ENCODE assay signal across 1 cellular context in the genomic region with DNA sequence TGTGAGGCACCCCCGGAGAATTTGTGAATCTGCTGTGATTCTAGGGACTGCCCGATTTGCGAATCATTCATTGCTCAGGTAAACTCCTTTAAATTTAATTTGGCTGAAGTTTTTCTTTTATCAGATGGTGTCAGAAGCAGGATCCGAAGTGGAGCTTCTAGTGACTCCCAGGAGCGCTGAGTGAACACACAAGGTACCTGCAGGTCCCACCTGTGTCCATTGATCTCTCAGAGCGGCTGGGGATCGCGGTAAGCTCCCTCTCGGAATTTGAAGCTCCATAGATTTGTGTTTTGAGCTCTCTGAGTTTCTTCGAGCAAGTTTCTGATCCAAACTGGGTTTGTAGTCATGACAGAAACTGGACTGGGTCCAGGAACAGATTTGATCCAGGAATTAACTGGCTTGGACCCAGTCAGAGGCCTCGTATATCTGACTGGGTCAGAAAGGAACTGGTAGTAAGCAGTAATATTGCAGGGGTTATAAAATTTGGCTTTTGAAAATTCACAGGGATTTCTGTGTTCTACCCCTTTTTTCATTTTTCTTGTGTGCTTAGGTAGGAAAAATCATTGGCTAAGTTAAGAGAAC.
TF ChIP-seq lines count a peak whose summit lies in the region.

No MANE protein-coding gene starts in this region.

TF ChIP-seq in H1, 55 proteins besides CTCF, POLR2A, EP300 and RAD21 (continued from another document):
- TF ChIP-seq ZNF274 (IDR thresholded peaks at IDR 0.05; ENCODE audit: borderline replicate concordance, extremely low read depth, low read length) (no peak), RBBP5 (IDR thresholded peaks at IDR 0.05; ENCODE audit: borderline replicate concordance, low read depth, low read length) (no peak), NANOG (IDR thresholded peaks at IDR 0.05; ENCODE audit: insufficient read depth, low read depth, low read length, poor library complexity, severe bottlenecking) (no peak), EZH2 (IDR thresholded peaks at IDR 0.05; ENCODE audit: low read depth, low read length, severe bottlenecking) (no peak), SRF (IDR thresholded peaks at IDR 0.05; ENCODE audit: low read depth, low read length) (no peak), CTBP2 (IDR thresholded peaks at IDR 0.05; ENCODE audit: borderline replicate concordance, insufficient read depth, insufficient read length, low read length) (no peak), GABPA (IDR thresholded peaks at IDR 0.05; ENCODE audit: borderline replicate concordance, insufficient read depth, low read length) (no peak), CBX5 (IDR thresholded peaks at IDR 0.05; ENCODE audit: low read depth, low read length) (no peak), SP2 (IDR thresholded peaks at IDR 0.05; ENCODE audit: low read length) (no peak), E2F6 (IDR thresholded peaks at IDR 0.05) (no peak), TCF12 (IDR thresholded peaks at IDR 0.05; ENCODE audit: low read depth, low read length) (no peak), RXRA (IDR thresholded peaks at IDR 0.05; ENCODE audit: insufficient read depth, low read depth, low read length) (no peak), YY1 (IDR thresholded peaks at IDR 0.05; ENCODE audit: low read depth, low read length) (no peak), CHD1 (IDR thresholded peaks at IDR 0.05; ENCODE audit: low read depth, low read length) (no peak), FOSL1 (IDR thresholded peaks at IDR 0.05; ENCODE audit: insufficient read depth, low read depth, low read length) (no peak), CHD2 (IDR thresholded peaks at IDR 0.05; ENCODE audit: low read length) (no peak)
- TF ChIP-seq, protein P1, sequence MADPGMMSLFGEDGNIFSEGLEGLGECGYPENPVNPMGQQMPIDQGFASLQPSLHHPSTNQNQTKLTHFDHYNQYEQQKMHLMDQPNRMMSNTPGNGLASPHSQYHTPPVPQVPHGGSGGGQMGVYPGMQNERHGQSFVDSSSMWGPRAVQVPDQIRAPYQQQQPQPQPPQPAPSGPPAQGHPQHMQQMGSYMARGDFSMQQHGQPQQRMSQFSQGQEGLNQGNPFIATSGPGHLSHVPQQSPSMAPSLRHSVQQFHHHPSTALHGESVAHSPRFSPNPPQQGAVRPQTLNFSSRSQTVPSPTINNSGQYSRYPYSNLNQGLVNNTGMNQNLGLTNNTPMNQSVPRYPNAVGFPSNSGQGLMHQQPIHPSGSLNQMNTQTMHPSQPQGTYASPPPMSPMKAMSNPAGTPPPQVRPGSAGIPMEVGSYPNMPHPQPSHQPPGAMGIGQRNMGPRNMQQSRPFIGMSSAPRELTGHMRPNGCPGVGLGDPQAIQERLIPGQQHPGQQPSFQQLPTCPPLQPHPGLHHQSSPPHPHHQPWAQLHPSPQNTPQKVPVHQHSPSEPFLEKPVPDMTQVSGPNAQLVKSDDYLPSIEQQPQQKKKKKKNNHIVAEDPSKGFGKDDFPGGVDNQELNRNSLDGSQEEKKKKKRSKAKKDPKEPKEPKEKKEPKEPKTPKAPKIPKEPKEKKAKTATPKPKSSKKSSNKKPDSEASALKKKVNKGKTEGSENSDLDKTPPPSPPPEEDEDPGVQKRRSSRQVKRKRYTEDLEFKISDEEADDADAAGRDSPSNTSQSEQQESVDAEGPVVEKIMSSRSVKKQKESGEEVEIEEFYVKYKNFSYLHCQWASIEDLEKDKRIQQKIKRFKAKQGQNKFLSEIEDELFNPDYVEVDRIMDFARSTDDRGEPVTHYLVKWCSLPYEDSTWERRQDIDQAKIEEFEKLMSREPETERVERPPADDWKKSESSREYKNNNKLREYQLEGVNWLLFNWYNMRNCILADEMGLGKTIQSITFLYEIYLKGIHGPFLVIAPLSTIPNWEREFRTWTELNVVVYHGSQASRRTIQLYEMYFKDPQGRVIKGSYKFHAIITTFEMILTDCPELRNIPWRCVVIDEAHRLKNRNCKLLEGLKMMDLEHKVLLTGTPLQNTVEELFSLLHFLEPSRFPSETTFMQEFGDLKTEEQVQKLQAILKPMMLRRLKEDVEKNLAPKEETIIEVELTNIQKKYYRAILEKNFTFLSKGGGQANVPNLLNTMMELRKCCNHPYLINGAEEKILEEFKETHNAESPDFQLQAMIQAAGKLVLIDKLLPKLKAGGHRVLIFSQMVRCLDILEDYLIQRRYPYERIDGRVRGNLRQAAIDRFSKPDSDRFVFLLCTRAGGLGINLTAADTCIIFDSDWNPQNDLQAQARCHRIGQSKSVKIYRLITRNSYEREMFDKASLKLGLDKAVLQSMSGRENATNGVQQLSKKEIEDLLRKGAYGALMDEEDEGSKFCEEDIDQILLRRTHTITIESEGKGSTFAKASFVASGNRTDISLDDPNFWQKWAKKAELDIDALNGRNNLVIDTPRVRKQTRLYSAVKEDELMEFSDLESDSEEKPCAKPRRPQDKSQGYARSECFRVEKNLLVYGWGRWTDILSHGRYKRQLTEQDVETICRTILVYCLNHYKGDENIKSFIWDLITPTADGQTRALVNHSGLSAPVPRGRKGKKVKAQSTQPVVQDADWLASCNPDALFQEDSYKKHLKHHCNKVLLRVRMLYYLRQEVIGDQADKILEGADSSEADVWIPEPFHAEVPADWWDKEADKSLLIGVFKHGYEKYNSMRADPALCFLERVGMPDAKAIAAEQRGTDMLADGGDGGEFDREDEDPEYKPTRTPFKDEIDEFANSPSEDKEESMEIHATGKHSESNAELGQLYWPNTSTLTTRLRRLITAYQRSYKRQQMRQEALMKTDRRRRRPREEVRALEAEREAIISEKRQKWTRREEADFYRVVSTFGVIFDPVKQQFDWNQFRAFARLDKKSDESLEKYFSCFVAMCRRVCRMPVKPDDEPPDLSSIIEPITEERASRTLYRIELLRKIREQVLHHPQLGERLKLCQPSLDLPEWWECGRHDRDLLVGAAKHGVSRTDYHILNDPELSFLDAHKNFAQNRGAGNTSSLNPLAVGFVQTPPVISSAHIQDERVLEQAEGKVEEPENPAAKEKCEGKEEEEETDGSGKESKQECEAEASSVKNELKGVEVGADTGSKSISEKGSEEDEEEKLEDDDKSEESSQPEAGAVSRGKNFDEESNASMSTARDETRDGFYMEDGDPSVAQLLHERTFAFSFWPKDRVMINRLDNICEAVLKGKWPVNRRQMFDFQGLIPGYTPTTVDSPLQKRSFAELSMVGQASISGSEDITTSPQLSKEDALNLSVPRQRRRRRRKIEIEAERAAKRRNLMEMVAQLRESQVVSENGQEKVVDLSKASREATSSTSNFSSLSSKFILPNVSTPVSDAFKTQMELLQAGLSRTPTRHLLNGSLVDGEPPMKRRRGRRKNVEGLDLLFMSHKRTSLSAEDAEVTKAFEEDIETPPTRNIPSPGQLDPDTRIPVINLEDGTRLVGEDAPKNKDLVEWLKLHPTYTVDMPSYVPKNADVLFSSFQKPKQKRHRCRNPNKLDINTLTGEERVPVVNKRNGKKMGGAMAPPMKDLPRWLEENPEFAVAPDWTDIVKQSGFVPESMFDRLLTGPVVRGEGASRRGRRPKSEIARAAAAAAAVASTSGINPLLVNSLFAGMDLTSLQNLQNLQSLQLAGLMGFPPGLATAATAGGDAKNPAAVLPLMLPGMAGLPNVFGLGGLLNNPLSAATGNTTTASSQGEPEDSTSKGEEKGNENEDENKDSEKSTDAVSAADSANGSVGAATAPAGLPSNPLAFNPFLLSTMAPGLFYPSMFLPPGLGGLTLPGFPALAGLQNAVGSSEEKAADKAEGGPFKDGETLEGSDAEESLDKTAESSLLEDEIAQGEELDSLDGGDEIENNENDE (IDR thresholded peaks at IDR 0.05; ENCODE audit: insufficient replicate concordance, low read length), result no peak
- TF ChIP-seq, protein P2, sequence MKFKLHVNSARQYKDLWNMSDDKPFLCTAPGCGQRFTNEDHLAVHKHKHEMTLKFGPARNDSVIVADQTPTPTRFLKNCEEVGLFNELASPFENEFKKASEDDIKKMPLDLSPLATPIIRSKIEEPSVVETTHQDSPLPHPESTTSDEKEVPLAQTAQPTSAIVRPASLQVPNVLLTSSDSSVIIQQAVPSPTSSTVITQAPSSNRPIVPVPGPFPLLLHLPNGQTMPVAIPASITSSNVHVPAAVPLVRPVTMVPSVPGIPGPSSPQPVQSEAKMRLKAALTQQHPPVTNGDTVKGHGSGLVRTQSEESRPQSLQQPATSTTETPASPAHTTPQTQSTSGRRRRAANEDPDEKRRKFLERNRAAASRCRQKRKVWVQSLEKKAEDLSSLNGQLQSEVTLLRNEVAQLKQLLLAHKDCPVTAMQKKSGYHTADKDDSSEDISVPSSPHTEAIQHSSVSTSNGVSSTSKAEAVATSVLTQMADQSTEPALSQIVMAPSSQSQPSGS (IDR thresholded peaks at IDR 0.05; ENCODE audit: low read length), result no peak
